1 cellular context compared by ENCODE assay signal in genomic region chr16:16154292-16154951, GRCh38.
TF ChIP-seq lines count a peak whose summit lies in the region.

No MANE protein-coding gene starts in this region.

TF ChIP-seq in K562, 482 proteins besides CTCF, POLR2A, EP300 and RAD21 (continued from another document and continues in another):
- peak; percentile 28; the same call in 1 of the 2 replicates for TF ChIP-seq MGA (IDR thresholded peaks at IDR 0.05)
- TF ChIP-seq FOXK1 (CRISPR knock-in tag; IDR thresholded peaks at IDR 0.05; ENCODE audit: borderline replicate concordance): no peak
- TF ChIP-seq FOS (IDR thresholded peaks at IDR 0.05; ENCODE audit: extremely low read depth, insufficient read length): no peak
- no peak for TF ChIP-seq SP2 (IDR thresholded peaks at IDR 0.05; ENCODE audit: extremely low read depth, low read depth, low read length, poor library complexity, severe bottlenecking)
- no peak for TF ChIP-seq ZNF175 (CRISPR knock-in tag; IDR thresholded peaks at IDR 0.05; ENCODE audit: low read depth)
- peak; percentile 82 for TF ChIP-seq TEAD4 (IDR thresholded peaks at IDR 0.05; ENCODE audit: low read length)
- no peak for TF ChIP-seq TEAD4 (CRISPR knock-in tag; IDR thresholded peaks at IDR 0.05; ENCODE audit: borderline replicate concordance)
- no peak for TF ChIP-seq POLR3G (IDR thresholded peaks at IDR 0.05; ENCODE audit: extremely low read depth, insufficient read length, insufficient replicate concordance)
- TF ChIP-seq ETV5 (CRISPR knock-in tag; IDR thresholded peaks at IDR 0.05; ENCODE audit: low read depth): 0 out of 2 replicates have a peak, but pooled peaks have one; percentile 29
- TF ChIP-seq HMG20B (CRISPR knock-in tag; IDR thresholded peaks at IDR 0.05): no peak
- TF ChIP-seq E2F3 (CRISPR knock-in tag; IDR thresholded peaks at IDR 0.05): no peak
- no peak for TF ChIP-seq RNF2 (IDR thresholded peaks at IDR 0.05)
- no peak for TF ChIP-seq NR4A1 (CRISPR knock-in tag; IDR thresholded peaks at IDR 0.05)
- TF ChIP-seq NR4A1 (tag; IDR thresholded peaks at IDR 0.05): no peak
- no peak for TF ChIP-seq SFPQ (IDR thresholded peaks at IDR 0.05; ENCODE audit: low read depth, low read length)
- peak; percentile 12 for TF ChIP-seq DACH1 (IDR thresholded peaks at IDR 0.05; ENCODE audit: partially characterized antibody)
- TF ChIP-seq SMAD2 (IDR thresholded peaks at IDR 0.05; ENCODE audit: low read depth, low read length): no peak
- TF ChIP-seq DPF2 (IDR thresholded peaks at IDR 0.05): 0 out of 2 replicates have a peak, but pooled peaks have one; percentile 13
- no peak for TF ChIP-seq TAF7 (tag; IDR thresholded peaks at IDR 0.05)
- no peak for TF ChIP-seq ZBTB5 (IDR thresholded peaks at IDR 0.05)
- TF ChIP-seq L3MBTL2 (IDR thresholded peaks at IDR 0.05): peak; percentile 52
- no peak for TF ChIP-seq CBX3 (IDR thresholded peaks at IDR 0.05; ENCODE audit: borderline replicate concordance in 1 of 2, low read length in 2 of 2)
- peak in 1 of 2 experiments; percentile 36; a peak in 1 of 4 replicates for TF ChIP-seq TRIM24 (IDR thresholded peaks at IDR 0.05)
- no peak for TF ChIP-seq BRF2 (IDR thresholded peaks at IDR 0.05; ENCODE audit: borderline replicate concordance, insufficient read depth, insufficient read length)
- peak; percentile 53 for TF ChIP-seq CBFA2T2 (conservative IDR thresholded peaks at IDR 0.05)
- TF ChIP-seq GTF2F1 (IDR thresholded peaks at IDR 0.05; ENCODE audit: low read depth, low read length): no peak
- no peak for TF ChIP-seq HLTF (IDR thresholded peaks at IDR 0.05)
- TF ChIP-seq KDM2B (CRISPR knock-in tag; IDR thresholded peaks at IDR 0.05): no peak
- TF ChIP-seq HOXB6 (CRISPR knock-in tag; IDR thresholded peaks at IDR 0.05; ENCODE audit: borderline replicate concordance): no peak
- no peak for TF ChIP-seq SP1 (CRISPR knock-in tag; IDR thresholded peaks at IDR 0.05)
- TF ChIP-seq VEZF1 (CRISPR knock-in tag; IDR thresholded peaks at IDR 0.05): peak; percentile 54
- 0 out of 4 replicates have a peak, but pooled peaks of 1 of the 2 experiments have one; percentile 32 for TF ChIP-seq FOXA3 (CRISPR knock-in tag; conservative IDR thresholded peaks at IDR 0.05 in 1 of 2, IDR thresholded peaks at IDR 0.05 in 1 of 2)
- 0 out of 2 replicates have a peak, but pooled peaks have one; percentile 13 for TF ChIP-seq POLR2G (IDR thresholded peaks at IDR 0.05; ENCODE audit: low read depth, low read length)
- no peak for TF ChIP-seq DLX4 (CRISPR knock-in tag; IDR thresholded peaks at IDR 0.05)
- TF ChIP-seq ZBTB43 (CRISPR knock-in tag; IDR thresholded peaks at IDR 0.05): no peak
- TF ChIP-seq CBFA2T3 (IDR thresholded peaks at IDR 0.05): peak; percentile 76
- TF ChIP-seq ZNF778 (CRISPR knock-in tag; IDR thresholded peaks at IDR 0.05): no peak
- no peak for TF ChIP-seq PML (IDR thresholded peaks at IDR 0.05; ENCODE audit: low read length)
- TF ChIP-seq ZNF431 (CRISPR knock-in tag; IDR thresholded peaks at IDR 0.05): no peak
- no peak for TF ChIP-seq MLLT1 (IDR thresholded peaks at IDR 0.05)
- no peak for TF ChIP-seq SIN3B (IDR thresholded peaks at IDR 0.05; ENCODE audit: low read depth)
- TF ChIP-seq BRF1 (IDR thresholded peaks at IDR 0.05; ENCODE audit: borderline replicate concordance, extremely low read depth, insufficient read length): no peak
- no peak for TF ChIP-seq TOE1 (IDR thresholded peaks at IDR 0.05; ENCODE audit: borderline replicate concordance)
- TF ChIP-seq TOE1 (CRISPR knock-in tag; IDR thresholded peaks at IDR 0.05; ENCODE audit: borderline replicate concordance, low read depth): no peak
